ENCODE assay signal across 8 cellular contexts in the genomic region with DNA sequence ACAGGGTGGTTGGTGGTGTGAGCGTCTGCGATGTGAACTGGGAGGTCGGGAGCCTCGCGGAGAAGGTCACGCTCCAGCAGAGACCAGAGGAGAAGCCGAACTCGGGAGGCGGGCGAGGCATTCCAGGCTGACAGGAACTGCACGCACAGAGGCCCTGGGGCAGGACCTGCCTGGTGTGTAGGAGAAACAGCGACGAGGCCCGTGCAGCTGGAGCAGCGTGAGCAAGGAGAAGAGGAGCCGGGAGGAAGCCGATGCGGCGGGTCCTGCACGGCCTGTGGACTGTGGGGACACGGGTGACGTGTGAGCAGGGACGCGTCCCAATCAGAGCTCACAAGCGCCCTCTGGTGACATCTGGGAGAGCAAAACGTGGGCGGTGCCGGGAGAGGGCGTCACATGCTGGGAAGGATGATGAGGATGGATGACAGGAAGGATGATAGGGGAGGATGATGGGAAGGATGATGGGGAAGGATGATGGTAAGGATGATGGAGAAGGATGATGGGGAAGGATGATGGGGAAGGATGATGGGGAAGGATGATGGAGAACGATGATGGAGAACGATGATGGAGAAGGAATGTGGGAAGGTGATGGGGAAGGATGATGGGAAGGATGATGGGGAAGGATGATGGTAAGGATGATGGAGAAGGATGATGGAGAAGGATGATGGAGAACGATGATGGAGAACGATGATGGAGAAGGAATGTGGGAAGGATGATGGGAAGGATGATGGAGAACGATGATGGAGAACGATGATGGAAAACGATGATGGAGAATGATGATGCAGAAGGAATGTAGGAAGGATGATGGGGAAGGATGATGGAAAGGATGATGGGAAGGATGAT. TPM values are rescaled to one million over a fixed set of nuclear protein-coding genes. Genes with fewer than 3 reads are reported as not detected.
DNase-seq lines count a peak whose midpoint lies in the region; ATAC-seq lines count a peak whose summit lies in the region.

No MANE protein-coding gene starts in this region.

- DNase-seq in GM04503 (ENCODE audit: low read depth) (peak; percentile 19), NCI-H82 treated with DMSO at 0.1 percent for 48 hours (lab: John Stamatoyannopoulos, UW; ENCODE audit: unreplicated experiment) (peak; percentile 37), Right ventricle myocardium inferior (ENCODE audit: missing footprints) (peak; percentile 90), pons (ENCODE audit: low spot score) (peak; percentile 74), DMS79 (lab: John Stamatoyannopoulos, UW) (no peak), NCI-H226 (no peak), Kasumi-1 (lab: John Stamatoyannopoulos, UW) (no peak)

- no peaks in the 10 kb centered on the region for H3K36me3 Mint-ChIP-seq in activated naive CD8-positive, alpha-beta T cell

- H3K4me1 Mint-ChIP-seq in activated naive CD8-positive, alpha-beta T cell (ENCODE audit: low read depth) = peaks cover 7% of the 10 kb centered on the region

- peak; percentile 95 for ATAC-seq in Right ventricle myocardium inferior

- peak overlapping the region; percentile 85 for H3K27ac Mint-ChIP-seq in activated naive CD8-positive, alpha-beta T cell

- H3K27me3 Mint-ChIP-seq in activated naive CD8-positive, alpha-beta T cell = peaks cover 5% of the 10 kb centered on the region

- intact Hi-C loops in Right ventricle myocardium inferior (cut with DNase I) = loop anchor here (2.0 kb wide), 1 partner anchor 95 kb away; no protein-coding TSS in a partner anchor

- peak overlapping the region; percentile 25 for H3K4me3 Mint-ChIP-seq in activated naive CD8-positive, alpha-beta T cell

- no peaks in the 10 kb centered on the region for H3K9me3 Mint-ChIP-seq in activated naive CD8-positive, alpha-beta T cell (ENCODE audit: low read depth)

RNA-seq across cellular contexts. Expression of gene MADCAM1, which starts 16.1 kb away (rescaled TPM):
- 0.19 TPM for total RNA-seq in Right ventricle myocardium inferior

RNA-seq across cellular contexts. Expression of gene SHC2, which starts 19.4 kb away (rescaled TPM):
- total RNA-seq in Right ventricle myocardium inferior = 10.7 TPM

RNA-seq across cellular contexts. Expression of gene TPGS1, which starts 27.1 kb away (rescaled TPM):
- 10.3 TPM for total RNA-seq in Right ventricle myocardium inferior

RNA-seq across cellular contexts. Expression of gene CDC34, which starts 51.3 kb away (rescaled TPM):
- 109 TPM for total RNA-seq in Right ventricle myocardium inferior

Comparison
In these comparisons a context has a peak if more than half of its experiments do, and no peak if none do; other contexts are left out.
1. DNase-seq: peak in GM04503 (single experiment), NCI-H82 treated with DMSO at 0.1 percent for 48 hours (single experiment), Right ventricle myocardium inferior (single experiment) and pons (single experiment); none in DMS79 (single experiment), NCI-H226 (single experiment) and Kasumi-1 (0 of 2).